In the genomic region with DNA sequence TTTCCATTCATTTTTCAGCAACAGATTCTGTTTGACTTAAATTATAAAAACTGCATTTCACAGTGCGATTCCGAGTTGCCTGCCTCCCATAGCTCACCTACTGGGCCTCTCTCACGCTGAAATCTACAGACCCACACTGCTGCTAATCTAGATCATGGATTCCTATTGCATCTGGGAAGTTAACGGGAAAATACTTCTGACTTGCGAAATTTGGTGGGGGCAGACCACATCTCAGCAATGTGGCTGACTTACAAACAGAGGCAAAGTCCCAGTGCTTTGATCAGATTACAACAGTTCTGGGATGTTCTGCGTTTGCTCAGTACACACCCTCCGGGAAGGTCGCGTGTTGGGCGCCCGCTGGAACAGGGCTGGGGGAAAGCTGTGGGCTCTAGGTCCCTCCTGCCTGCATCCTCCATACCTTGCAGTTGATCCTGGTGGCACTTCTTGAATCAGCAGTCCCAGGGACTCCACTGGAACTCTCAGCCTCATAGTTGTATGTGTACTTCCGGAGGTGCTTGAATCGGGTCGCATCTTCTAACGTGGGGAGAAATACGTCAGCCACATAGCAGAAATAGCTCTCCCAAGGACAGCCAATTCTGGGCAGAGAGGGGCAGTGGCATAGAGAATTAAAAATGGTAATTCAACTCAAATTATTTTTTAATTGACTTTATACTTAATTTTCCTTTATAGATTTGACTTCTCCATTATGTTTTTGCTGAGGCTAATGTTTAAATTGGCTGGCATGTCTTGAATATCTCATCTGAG, we compare ENCODE assay signal across 1 cellular context.
TF ChIP-seq lines count a peak whose summit lies in the region.

No MANE protein-coding gene starts in this region.

TF ChIP-seq in GM23338, 12 proteins besides CTCF, POLR2A, EP300 and RAD21:
- no peak for TF ChIP-seq JUNB (IDR thresholded peaks at IDR 0.05; ENCODE audit: unreplicated experiment)
- no peak for TF ChIP-seq POLR2AphosphoS5 (IDR thresholded peaks at IDR 0.05; ENCODE audit: low read depth)
- TF ChIP-seq, protein P1, sequence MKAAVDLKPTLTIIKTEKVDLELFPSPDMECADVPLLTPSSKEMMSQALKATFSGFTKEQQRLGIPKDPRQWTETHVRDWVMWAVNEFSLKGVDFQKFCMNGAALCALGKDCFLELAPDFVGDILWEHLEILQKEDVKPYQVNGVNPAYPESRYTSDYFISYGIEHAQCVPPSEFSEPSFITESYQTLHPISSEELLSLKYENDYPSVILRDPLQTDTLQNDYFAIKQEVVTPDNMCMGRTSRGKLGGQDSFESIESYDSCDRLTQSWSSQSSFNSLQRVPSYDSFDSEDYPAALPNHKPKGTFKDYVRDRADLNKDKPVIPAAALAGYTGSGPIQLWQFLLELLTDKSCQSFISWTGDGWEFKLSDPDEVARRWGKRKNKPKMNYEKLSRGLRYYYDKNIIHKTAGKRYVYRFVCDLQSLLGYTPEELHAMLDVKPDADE (IDR thresholded peaks at IDR 0.05) = no peak
- TF ChIP-seq CREB1 (CRISPR knock-in tag; IDR thresholded peaks at IDR 0.05; ENCODE audit: low read depth) = no peak
- no peak for TF ChIP-seq ZNF331 (CRISPR knock-in tag; IDR thresholded peaks at IDR 0.05; ENCODE audit: low read depth)
- TF ChIP-seq NANOG (IDR thresholded peaks at IDR 0.05; ENCODE audit: borderline replicate concordance) = no peak
- TF ChIP-seq, protein P2, sequence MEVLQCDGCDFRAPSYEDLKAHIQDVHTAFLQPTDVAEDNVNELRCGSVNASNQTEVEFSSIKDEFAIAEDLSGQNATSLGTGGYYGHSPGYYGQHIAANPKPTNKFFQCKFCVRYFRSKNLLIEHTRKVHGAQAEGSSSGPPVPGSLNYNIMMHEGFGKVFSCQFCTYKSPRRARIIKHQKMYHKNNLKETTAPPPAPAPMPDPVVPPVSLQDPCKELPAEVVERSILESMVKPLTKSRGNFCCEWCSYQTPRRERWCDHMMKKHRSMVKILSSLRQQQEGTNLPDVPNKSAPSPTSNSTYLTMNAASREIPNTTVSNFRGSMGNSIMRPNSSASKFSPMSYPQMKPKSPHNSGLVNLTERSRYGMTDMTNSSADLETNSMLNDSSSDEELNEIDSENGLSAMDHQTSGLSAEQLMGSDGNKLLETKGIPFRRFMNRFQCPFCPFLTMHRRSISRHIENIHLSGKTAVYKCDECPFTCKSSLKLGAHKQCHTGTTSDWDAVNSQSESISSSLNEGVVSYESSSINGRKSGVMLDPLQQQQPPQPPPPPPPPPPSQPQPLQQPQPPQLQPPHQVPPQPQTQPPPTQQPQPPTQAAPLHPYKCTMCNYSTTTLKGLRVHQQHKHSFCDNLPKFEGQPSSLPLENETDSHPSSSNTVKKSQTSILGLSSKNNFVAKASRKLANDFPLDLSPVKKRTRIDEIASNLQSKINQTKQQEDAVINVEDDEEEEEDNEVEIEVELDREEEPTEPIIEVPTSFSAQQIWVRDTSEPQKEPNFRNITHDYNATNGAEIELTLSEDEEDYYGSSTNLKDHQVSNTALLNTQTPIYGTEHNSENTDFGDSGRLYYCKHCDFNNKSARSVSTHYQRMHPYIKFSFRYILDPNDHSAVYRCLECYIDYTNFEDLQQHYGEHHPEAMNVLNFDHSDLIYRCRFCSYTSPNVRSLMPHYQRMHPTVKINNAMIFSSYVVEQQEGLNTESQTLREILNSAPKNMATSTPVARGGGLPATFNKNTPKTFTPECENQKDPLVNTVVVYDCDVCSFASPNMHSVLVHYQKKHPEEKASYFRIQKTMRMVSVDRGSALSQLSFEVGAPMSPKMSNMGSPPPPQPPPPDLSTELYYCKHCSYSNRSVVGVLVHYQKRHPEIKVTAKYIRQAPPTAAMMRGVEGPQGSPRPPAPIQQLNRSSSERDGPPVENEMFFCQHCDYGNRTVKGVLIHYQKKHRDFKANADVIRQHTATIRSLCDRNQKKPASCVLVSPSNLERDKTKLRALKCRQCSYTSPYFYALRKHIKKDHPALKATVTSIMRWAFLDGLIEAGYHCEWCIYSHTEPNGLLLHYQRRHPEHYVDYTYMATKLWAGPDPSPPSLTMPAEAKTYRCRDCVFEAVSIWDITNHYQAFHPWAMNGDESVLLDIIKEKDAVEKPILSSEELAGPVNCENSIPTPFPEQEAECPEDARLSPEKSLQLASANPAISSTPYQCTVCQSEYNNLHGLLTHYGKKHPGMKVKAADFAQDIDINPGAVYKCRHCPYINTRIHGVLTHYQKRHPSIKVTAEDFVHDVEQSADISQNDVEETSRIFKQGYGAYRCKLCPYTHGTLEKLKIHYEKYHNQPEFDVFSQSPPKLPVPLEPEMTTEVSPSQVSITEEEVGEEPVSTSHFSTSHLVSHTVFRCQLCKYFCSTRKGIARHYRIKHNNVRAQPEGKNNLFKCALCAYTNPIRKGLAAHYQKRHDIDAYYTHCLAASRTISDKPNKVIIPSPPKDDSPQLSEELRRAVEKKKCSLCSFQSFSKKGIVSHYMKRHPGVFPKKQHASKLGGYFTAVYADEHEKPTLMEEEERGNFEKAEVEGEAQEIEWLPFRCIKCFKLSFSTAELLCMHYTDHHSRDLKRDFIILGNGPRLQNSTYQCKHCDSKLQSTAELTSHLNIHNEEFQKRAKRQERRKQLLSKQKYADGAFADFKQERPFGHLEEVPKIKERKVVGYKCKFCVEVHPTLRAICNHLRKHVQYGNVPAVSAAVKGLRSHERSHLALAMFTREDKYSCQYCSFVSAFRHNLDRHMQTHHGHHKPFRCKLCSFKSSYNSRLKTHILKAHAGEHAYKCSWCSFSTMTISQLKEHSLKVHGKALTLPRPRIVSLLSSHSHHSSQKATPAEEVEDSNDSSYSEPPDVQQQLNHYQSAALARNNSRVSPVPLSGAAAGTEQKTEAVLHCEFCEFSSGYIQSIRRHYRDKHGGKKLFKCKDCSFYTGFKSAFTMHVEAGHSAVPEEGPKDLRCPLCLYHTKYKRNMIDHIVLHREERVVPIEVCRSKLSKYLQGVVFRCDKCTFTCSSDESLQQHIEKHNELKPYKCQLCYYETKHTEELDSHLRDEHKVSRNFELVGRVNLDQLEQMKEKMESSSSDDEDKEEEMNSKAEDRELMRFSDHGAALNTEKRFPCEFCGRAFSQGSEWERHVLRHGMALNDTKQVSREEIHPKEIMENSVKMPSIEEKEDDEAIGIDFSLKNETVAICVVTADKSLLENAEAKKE (CRISPR knock-in tag; IDR thresholded peaks at IDR 0.05) = no peak
- TF ChIP-seq ZNF114 (CRISPR knock-in tag; IDR thresholded peaks at IDR 0.05) = no peak
- TF ChIP-seq, protein P3, sequence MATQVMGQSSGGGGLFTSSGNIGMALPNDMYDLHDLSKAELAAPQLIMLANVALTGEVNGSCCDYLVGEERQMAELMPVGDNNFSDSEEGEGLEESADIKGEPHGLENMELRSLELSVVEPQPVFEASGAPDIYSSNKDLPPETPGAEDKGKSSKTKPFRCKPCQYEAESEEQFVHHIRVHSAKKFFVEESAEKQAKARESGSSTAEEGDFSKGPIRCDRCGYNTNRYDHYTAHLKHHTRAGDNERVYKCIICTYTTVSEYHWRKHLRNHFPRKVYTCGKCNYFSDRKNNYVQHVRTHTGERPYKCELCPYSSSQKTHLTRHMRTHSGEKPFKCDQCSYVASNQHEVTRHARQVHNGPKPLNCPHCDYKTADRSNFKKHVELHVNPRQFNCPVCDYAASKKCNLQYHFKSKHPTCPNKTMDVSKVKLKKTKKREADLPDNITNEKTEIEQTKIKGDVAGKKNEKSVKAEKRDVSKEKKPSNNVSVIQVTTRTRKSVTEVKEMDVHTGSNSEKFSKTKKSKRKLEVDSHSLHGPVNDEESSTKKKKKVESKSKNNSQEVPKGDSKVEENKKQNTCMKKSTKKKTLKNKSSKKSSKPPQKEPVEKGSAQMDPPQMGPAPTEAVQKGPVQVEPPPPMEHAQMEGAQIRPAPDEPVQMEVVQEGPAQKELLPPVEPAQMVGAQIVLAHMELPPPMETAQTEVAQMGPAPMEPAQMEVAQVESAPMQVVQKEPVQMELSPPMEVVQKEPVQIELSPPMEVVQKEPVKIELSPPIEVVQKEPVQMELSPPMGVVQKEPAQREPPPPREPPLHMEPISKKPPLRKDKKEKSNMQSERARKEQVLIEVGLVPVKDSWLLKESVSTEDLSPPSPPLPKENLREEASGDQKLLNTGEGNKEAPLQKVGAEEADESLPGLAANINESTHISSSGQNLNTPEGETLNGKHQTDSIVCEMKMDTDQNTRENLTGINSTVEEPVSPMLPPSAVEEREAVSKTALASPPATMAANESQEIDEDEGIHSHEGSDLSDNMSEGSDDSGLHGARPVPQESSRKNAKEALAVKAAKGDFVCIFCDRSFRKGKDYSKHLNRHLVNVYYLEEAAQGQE (IDR thresholded peaks at IDR 0.05; ENCODE audit: unreplicated experiment) = no peak
- no peak for TF ChIP-seq STAT1 (IDR thresholded peaks at IDR 0.05; ENCODE audit: unreplicated experiment)
- no peak for TF ChIP-seq EZH2 (IDR thresholded peaks at IDR 0.05; ENCODE audit: low read depth, unreplicated experiment)
- TF ChIP-seq EZH2phosphoT487 (IDR thresholded peaks at IDR 0.05; ENCODE audit: unreplicated experiment) = no peak
